8 cellular contexts compared by ENCODE assay signal in genomic region chr19:36136975-36137686, GRCh38. TPM values are rescaled to one million over a fixed set of nuclear protein-coding genes. Genes with fewer than 3 reads are reported as not detected.
DNase-seq lines count a peak whose midpoint lies in the region; ATAC-seq and TF ChIP-seq lines count a peak whose summit lies in the region.

No MANE protein-coding gene starts in this region.

- H3K4me1 ChIP-seq in Caco-2 (peaks cover 10% of the 10 kb centered on the region), MM.1S (ENCODE audit: low read length) (peaks cover 21% of the 10 kb centered on the region), body of pancreas (peaks cover 39% of the 10 kb centered on the region), lower lobe of right lung (peaks cover 38% of the 10 kb centered on the region)

- peaks cover 9% of the 10 kb centered on the region for H3K9me3 Mint-ChIP-seq in Caco-2 (ENCODE audit: unreplicated experiment)
- H3K9me3 Mint-ChIP-seq in stimulated activated naive B cell treated with anti-CD40 and anti-IgM and Interleukin-4, amounts not matched to agents 10 μg/mL and 1 μg/mL and 100 μg/mL, for 72 hours, result peaks cover 5% of the 10 kb centered on the region in 2 donors

- H3K27me3 ChIP-seq in Caco-2 (replicated peaks; ENCODE audit: control insufficient read depth, insufficient read depth, low read length) (no peaks in the 10 kb centered on the region), MM.1S (replicated peaks; ENCODE audit: insufficient read depth, low read length) (no peaks in the 10 kb centered on the region), body of pancreas (no peaks in the 10 kb centered on the region), lower lobe of right lung (ENCODE audit: low read depth) (no peaks in the 10 kb centered on the region)

- peak overlapping the region; percentile 99 for H3K4me2 ChIP-seq in MM.1S (ENCODE audit: low read depth, low read length)

- ATAC-seq in body of pancreas, result peak; percentile 57
- peak; percentile 52 to 58 for ATAC-seq in lower lobe of right lung
- ATAC-seq in HG02623 (IDR thresholded peaks at IDR 0.05; ENCODE audit: unreplicated experiment), result no peak
- no peak for ATAC-seq in stimulated activated naive B cell treated with anti-CD40 and anti-IgM and Interleukin-4, amounts not matched to agents 10 μg/mL and 1 μg/mL and 100 μg/mL, for 72 hours (replicated peaks)

- H3F3A ChIP-seq in MM.1S (ENCODE audit: insufficient read depth, low read length), result peaks cover 35% of the 10 kb centered on the region

- peak overlapping the region; percentile 62 for H3K9ac ChIP-seq in MM.1S (ENCODE audit: low read length)

- POLR2A ChIA-PET in Caco-2 (lab: Charles Lee), result no interaction called here

- peak overlapping the region; percentile 89 for H2AFZ ChIP-seq in MM.1S (ENCODE audit: low read length)

- no TSS peak for BruUV-seq in Caco-2 (replicated peaks; lab: Mats Ljungman, UMichigan)

- no peaks in the 10 kb centered on the region for H3K27me3 Mint-ChIP-seq in Caco-2 (ENCODE audit: insufficient read depth, unreplicated experiment)
- H3K27me3 Mint-ChIP-seq in stimulated activated naive B cell treated with anti-CD40 and anti-IgM and Interleukin-4, amounts not matched to agents 10 μg/mL and 1 μg/mL and 100 μg/mL, for 72 hours, result peaks cover 11 to 16% of the 10 kb centered on the region in 2 donors

- peak in 2 of 3 donors; percentile 60 to 66 for TF ChIP-seq POLR2A in body of pancreas (IDR thresholded peaks at IDR 0.05)

- peak overlapping the region; percentile 25 for H3K27ac Mint-ChIP-seq in Caco-2 (ENCODE audit: unreplicated experiment)
- H3K27ac Mint-ChIP-seq in stimulated activated naive B cell treated with anti-CD40 and anti-IgM and Interleukin-4, amounts not matched to agents 10 μg/mL and 1 μg/mL and 100 μg/mL, for 72 hours, result no peak overlapping the region

- CTCF ChIA-PET in Caco-2 (lab: Charles Lee), result no interaction called here

- H3K27ac ChIP-seq in MM.1S (ENCODE audit: low read length) (peak overlapping the region; percentile 85), body of pancreas (peak overlapping the region; percentile 59 to 84 (median 68)), lower lobe of right lung (peak overlapping the region; percentile 76)

- TF ChIP-seq CTCF in Caco-2 (IDR thresholded peaks at IDR 0.05; ENCODE audit: insufficient read depth in 1 of 2, low read depth in 1 of 2, low read length in 1 of 2, severe bottlenecking in 1 of 2, unreplicated experiment in 1 of 2), result no peak
- no peak for TF ChIP-seq CTCF in MM.1S (IDR thresholded peaks at IDR 0.05; ENCODE audit: low read length)
- no peak for TF ChIP-seq CTCF in body of pancreas (IDR thresholded peaks at IDR 0.05)
- TF ChIP-seq CTCF in lower lobe of right lung (IDR thresholded peaks at IDR 0.05), result no peak

- no peaks in the 10 kb centered on the region for H4K20me1 ChIP-seq in MM.1S (ENCODE audit: insufficient read depth, low read length)

- H3K36me3 ChIP-seq in Caco-2 (ENCODE audit: control insufficient read depth, insufficient read depth, low read length), result 0 out of 2 replicates have a peak, but pooled peaks cover 1% of the 10 kb centered on the region
- H3K36me3 ChIP-seq in MM.1S (replicated peaks; ENCODE audit: insufficient read depth, low read length), result no peaks in the 10 kb centered on the region
- H3K36me3 ChIP-seq in body of pancreas (replicated peaks in 1 of 2; ENCODE audit: insufficient read depth in 1 of 2, low read depth in 2 of 2), result no peaks in the 10 kb centered on the region
- H3K36me3 ChIP-seq in lower lobe of right lung, result peaks cover 8% of the 10 kb centered on the region

- H3K9me3 ChIP-seq in Caco-2, result no peaks in the 10 kb centered on the region; the same call in 1 of the 2 replicates
- no peaks in the 10 kb centered on the region for H3K9me3 ChIP-seq in MM.1S (replicated peaks; ENCODE audit: insufficient read depth, low read length)
- no peaks in the 10 kb centered on the region for H3K9me3 ChIP-seq in body of pancreas
- no peaks in the 10 kb centered on the region for H3K9me3 ChIP-seq in lower lobe of right lung

- peaks cover 20% of the 10 kb centered on the region for H3K79me2 ChIP-seq in MM.1S (ENCODE audit: low read length)

- H3K4me3 Mint-ChIP-seq in Caco-2 (ENCODE audit: unreplicated experiment), result no peak overlapping the region
- no peak overlapping the region for H3K4me3 Mint-ChIP-seq in stimulated activated naive B cell treated with anti-CD40 and anti-IgM and Interleukin-4, amounts not matched to agents 10 μg/mL and 1 μg/mL and 100 μg/mL, for 72 hours

- 47 to 53% methylated on average over 12 of the region's 12 CpGs for WGBS in body of pancreas, 2 donors

- H3K4me3 ChIP-seq in Caco-2 (ENCODE audit: low read depth, low read length), result no peak overlapping the region
- H3K4me3 ChIP-seq in MM.1S (ENCODE audit: low read length), result peak overlapping the region; percentile 57
- H3K4me3 ChIP-seq in body of pancreas, result no peak overlapping the region
- H3K4me3 ChIP-seq in lower lobe of right lung, result no peak overlapping the region

- H3K36me3 Mint-ChIP-seq in Caco-2 (ENCODE audit: insufficient read depth, unreplicated experiment), result peaks cover 21% of the 10 kb centered on the region
- H3K36me3 Mint-ChIP-seq in stimulated activated naive B cell treated with anti-CD40 and anti-IgM and Interleukin-4, amounts not matched to agents 10 μg/mL and 1 μg/mL and 100 μg/mL, for 72 hours, result peaks cover 12 to 15% of the 10 kb centered on the region in 2 donors

- H3K9me2 ChIP-seq in MM.1S (replicated peaks; ENCODE audit: insufficient read depth, low read length), result no peaks in the 10 kb centered on the region

- H3K4me1 Mint-ChIP-seq in Caco-2 (ENCODE audit: low read depth, unreplicated experiment), result peaks cover 25% of the 10 kb centered on the region
- H3K4me1 Mint-ChIP-seq in stimulated activated naive B cell treated with anti-CD40 and anti-IgM and Interleukin-4, amounts not matched to agents 10 μg/mL and 1 μg/mL and 100 μg/mL, for 72 hours, result peaks cover 13 to 19% of the 10 kb centered on the region in 2 donors

- DNase-seq in Caco-2 (no peak), MM.1S (peak; percentile 35), body of pancreas (peak; percentile 69 to 93 (median 82)), lower lobe of right lung (peak; percentile 72), DMS114 treated with DMSO at 0.1 percent for 48 hours (lab: John Stamatoyannopoulos, UW; ENCODE audit: unreplicated experiment) (no peak), KG1 (lab: John Stamatoyannopoulos, UW) (no peak)
- no peak for DNase-seq in stimulated activated naive B cell treated with anti-CD40 and anti-IgM and Interleukin-4, amounts not matched to agents 10 μg/mL and 1 μg/mL and 100 μg/mL, for 72 hours

- intact Hi-C loops in Caco-2 (cut with micrococcal nuclease; ENCODE audit: unreplicated experiment), result no loop called here
- intact Hi-C loops in body of pancreas (cut with DNase I), result no loop called here
- intact Hi-C loops in lower lobe of right lung (cut with DNase I), result no loop called here

RNA-seq across cellular contexts. Expression of gene CAPNS1, which starts 2.7 kb away (rescaled TPM):
- total RNA-seq in Caco-2 (2022) (480 and 489 TPM in 2 replicates), body of pancreas (10 to 100 TPM; 53.7 to 56.0 TPM), lower lobe of right lung (584 TPM)

RNA-seq across cellular contexts. Expression of gene COX7A1, which starts 15.1 kb away (rescaled TPM):
- total RNA-seq in Caco-2 (2022) (not detected in 2 replicates), body of pancreas (10 to 100 TPM in 1 of 2 donors, 1 to 10 TPM in 1; 1.6 to 29.0 TPM), lower lobe of right lung (64.2 TPM)

RNA-seq across cellular contexts. Expression of gene TBCB, which starts 21.9 kb away (rescaled TPM):
- total RNA-seq in Caco-2 (2022) (173 and 191 TPM in 2 replicates), body of pancreas (10 to 100 TPM; 49.8 to 71.3 TPM), lower lobe of right lung (90.2 TPM)

RNA-seq across cellular contexts. Expression of gene POLR2I, which starts 22.5 kb away (rescaled TPM):
- total RNA-seq in Caco-2 (2022) (121 and 129 TPM in 2 replicates), body of pancreas (10 to 100 TPM; 33.5 to 95.9 TPM), lower lobe of right lung (38.7 TPM)

RNA-seq across cellular contexts. Expression of gene OVOL3, which starts 26.2 kb away (rescaled TPM):
- not detected in 2 replicates for total RNA-seq in Caco-2 (2022)
- not detected for total RNA-seq in body of pancreas
- not detected for total RNA-seq in lower lobe of right lung

Comparison
In these comparisons a context has a peak if more than half of its experiments do, and no peak if none do; other contexts are left out.
1. DNase-seq: peak in MM.1S (single experiment), body of pancreas (4 of 4) and lower lobe of right lung (single experiment); none in Caco-2 (0 of 2), DMS114 treated with DMSO at 0.1 percent for 48 hours (single experiment), stimulated activated naive B cell treated with anti-CD40 and anti-IgM and Interleukin-4, amounts not matched to agents 10 μg/mL and 1 μg/mL and 100 μg/mL, for 72 hours (single experiment) and KG1 (single experiment).
2. ATAC-seq: peak in body of pancreas (single experiment) and lower lobe of right lung (2 of 2); none in HG02623 (single experiment) and stimulated activated naive B cell treated with anti-CD40 and anti-IgM and Interleukin-4, amounts not matched to agents 10 μg/mL and 1 μg/mL and 100 μg/mL, for 72 hours (0 of 2).
3. Peak in every context shown above with its lines, with median percentiles within 50 percentile points of each other: H3K27ac ChIP-seq.